1 cellular context compared by ENCODE assay signal in the genomic region with DNA sequence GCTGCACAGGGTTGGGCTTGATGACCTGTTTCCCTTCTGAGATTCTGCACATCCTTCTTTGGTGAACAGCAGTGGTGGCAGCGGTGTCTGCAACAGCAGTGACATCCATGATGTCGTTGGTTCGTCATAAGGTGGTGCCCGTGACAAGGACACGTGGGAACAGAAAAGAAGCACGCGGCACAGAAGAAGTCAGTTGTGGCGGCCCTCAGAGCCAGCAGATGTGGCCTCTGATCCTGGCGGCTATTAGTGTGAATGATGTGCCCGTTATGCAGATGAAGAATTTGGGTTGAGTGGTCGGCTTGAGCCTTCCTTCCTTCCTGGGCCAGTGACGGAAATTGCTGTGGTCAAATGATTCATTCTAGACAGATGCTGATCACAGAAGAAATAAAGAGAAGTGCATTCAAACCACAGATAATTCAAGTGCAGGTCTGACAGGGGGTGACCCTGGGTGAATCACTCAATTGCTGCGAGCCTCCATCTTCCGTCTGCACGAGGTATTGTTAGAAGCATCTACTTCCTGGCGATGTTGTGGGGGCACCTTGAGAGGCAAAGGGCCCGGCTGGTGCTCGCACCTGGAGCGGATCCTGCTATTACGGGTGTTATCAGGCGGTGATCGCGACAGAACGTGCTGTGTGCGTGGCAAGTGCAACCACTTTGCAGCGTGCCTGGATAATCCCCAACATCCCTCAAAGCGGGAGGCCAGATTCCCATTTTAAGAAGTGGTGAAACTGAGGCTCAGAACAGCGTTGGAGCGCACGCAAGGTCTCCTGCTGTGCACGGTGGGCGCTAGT.
TF ChIP-seq lines count a peak whose summit lies in the region.

No MANE protein-coding gene starts in this region.

TF ChIP-seq in HepG2, 621 proteins besides CTCF, POLR2A, EP300 and RAD21:
- TF ChIP-seq MED8 (CRISPR knock-in tag; IDR thresholded peaks at IDR 0.05; ENCODE audit: insufficient replicate concordance) (no peak), RXRA (CRISPR knock-in tag; IDR thresholded peaks at IDR 0.05) (no peak), CEBPB (IDR thresholded peaks at IDR 0.05; ENCODE audit: borderline replicate concordance, low read depth, low read length) (no peak), HDAC1 (CRISPR knock-in tag; IDR thresholded peaks at IDR 0.05) (no peak), ZNF740 (CRISPR knock-in tag; IDR thresholded peaks at IDR 0.05) (no peak), ZNF629 (CRISPR knock-in tag; conservative IDR thresholded peaks at IDR 0.05) (0 out of 2 replicates have a peak, but pooled peaks have one; percentile 21), DRAP1 (CRISPR knock-in tag; IDR thresholded peaks at IDR 0.05) (no peak)
- TF ChIP-seq, protein P1, sequence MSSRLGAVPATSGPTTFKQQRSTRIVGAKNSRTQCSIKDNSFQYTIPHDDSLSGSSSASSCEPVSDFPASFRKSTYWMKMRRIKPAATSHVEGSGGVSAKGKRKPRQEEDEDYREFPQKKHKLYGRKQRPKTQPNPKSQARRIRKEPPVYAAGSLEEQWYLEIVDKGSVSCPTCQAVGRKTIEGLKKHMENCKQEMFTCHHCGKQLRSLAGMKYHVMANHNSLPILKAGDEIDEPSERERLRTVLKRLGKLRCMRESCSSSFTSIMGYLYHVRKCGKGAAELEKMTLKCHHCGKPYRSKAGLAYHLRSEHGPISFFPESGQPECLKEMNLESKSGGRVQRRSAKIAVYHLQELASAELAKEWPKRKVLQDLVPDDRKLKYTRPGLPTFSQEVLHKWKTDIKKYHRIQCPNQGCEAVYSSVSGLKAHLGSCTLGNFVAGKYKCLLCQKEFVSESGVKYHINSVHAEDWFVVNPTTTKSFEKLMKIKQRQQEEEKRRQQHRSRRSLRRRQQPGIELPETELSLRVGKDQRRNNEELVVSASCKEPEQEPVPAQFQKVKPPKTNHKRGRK (CRISPR knock-in tag; IDR thresholded peaks at IDR 0.05) = no peak
